In the genomic region with DNA sequence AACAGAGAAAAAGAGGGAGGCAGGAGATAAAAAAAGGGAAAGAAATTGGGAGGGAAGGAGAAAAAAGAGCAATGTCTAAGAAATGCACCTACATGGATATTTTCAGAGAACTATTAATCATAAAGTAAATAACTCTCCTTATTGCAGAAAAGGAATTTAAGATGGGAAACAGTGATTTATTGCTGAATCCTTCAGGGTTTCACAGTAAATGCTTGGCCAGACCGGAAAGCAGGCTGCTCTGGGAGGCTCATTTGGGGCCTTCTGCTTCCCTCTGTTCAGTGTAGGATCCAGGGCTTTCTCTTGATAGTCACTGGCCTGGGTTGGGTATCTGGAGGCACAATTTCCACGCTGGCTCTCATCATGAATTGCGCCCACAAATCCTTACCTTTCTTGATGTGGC, we compare ENCODE assay signal across 24 cellular contexts.
DNase-seq lines count a peak whose midpoint lies in the region; TF ChIP-seq lines count a peak whose summit lies in the region.
"Had no signal": no experiment of that assay in that cellular context is flagged by ENCODE, and none has a peak within 500 bp of the region (broad histone marks: within the 10 kb centered on the region; RNA-seq: fewer than 3 reads in every experiment).

No MANE protein-coding gene starts in this region.

- no peak overlapping the region for H2BK12ac ChIP-seq in trophoblast cell (ENCODE audit: low read length)

- no peak for TF ChIP-seq POLR2A in esophagus muscularis mucosa (IDR thresholded peaks at IDR 0.05; ENCODE audit: low read depth)

- H3K79me2 ChIP-seq in SK-N-SH (ENCODE audit: insufficient read depth) (no peaks in the 10 kb centered on the region), trophoblast cell (ENCODE audit: control insufficient read depth, insufficient read depth, low read length, poor library complexity) (no peaks in the 10 kb centered on the region)

- no peaks in the 10 kb centered on the region for H3K79me1 ChIP-seq in trophoblast cell (ENCODE audit: low read length)

- H3K14ac ChIP-seq in trophoblast cell (ENCODE audit: low read length): no peak overlapping the region

- no peaks in the 10 kb centered on the region for H3K27me3 ChIP-seq in SK-N-SH (ENCODE audit: insufficient read depth)
- H3K27me3 ChIP-seq in esophagus muscularis mucosa: no peaks in the 10 kb centered on the region
- no peaks in the 10 kb centered on the region for H3K27me3 ChIP-seq in trophoblast cell (ENCODE audit: insufficient read depth, low read length)
- H3K27me3 ChIP-seq: BLaER1, SJSA1 had no signal

- H2AFZ ChIP-seq in SK-N-SH (ENCODE audit: low read depth): peak overlapping the region; percentile 77
- no peak overlapping the region for H2AFZ ChIP-seq in trophoblast cell (ENCODE audit: insufficient read depth, low read length, poor library complexity)
- H2AFZ ChIP-seq: PC-9 had no signal

- intact Hi-C loops in esophagus muscularis mucosa (cut with DNase I): no loop called here

- H3K36me3 ChIP-seq in SK-N-SH (replicated peaks in 1 of 2; ENCODE audit: control insufficient read depth in 1 of 2, insufficient read depth in 2 of 2, low read length in 1 of 2): no peaks in the 10 kb centered on the region
- no peaks in the 10 kb centered on the region for H3K36me3 ChIP-seq in esophagus muscularis mucosa
- no peaks in the 10 kb centered on the region for H3K36me3 ChIP-seq in trophoblast cell (ENCODE audit: control insufficient read depth in 1 of 2, insufficient read depth in 2 of 2, low read length in 2 of 2)
- H3K36me3 ChIP-seq: BLaER1, SJSA1 had no signal

- H3K23ac ChIP-seq in trophoblast cell (ENCODE audit: low read length): no peak overlapping the region

- no peak overlapping the region for H2BK120ac ChIP-seq in trophoblast cell (ENCODE audit: insufficient read depth, low read length, poor library complexity)

- H3K9me2 ChIP-seq in SK-N-SH: no peaks in the 10 kb centered on the region

- H2AK5ac ChIP-seq in trophoblast cell (ENCODE audit: low read length): no peak overlapping the region

- H4K8ac ChIP-seq in trophoblast cell (ENCODE audit: low read depth, low read length): peak overlapping the region; percentile 38

- no peak overlapping the region for H3K4ac ChIP-seq in trophoblast cell (ENCODE audit: low read depth, low read length)

- no peaks in the 10 kb centered on the region for H4K20me1 ChIP-seq in SK-N-SH (ENCODE audit: insufficient read depth)
- H4K20me1 ChIP-seq: BLaER1 had no signal

- H3K9me3 ChIP-seq in SK-N-SH: no peaks in the 10 kb centered on the region
- H3K9me3 ChIP-seq in esophagus muscularis mucosa: no peaks in the 10 kb centered on the region
- H3K9me3 ChIP-seq in trophoblast cell (ENCODE audit: insufficient read depth, low read depth, low read length): no peaks in the 10 kb centered on the region
- H3K9me3 ChIP-seq: BLaER1, SJSA1 had no signal

- H3K4me3 ChIP-seq in SK-N-SH (ENCODE audit: low read depth in 2 of 2, low read length in 1 of 2): no peak overlapping the region
- no peak overlapping the region for H3K4me3 ChIP-seq in esophagus muscularis mucosa
- no peak overlapping the region for H3K4me3 ChIP-seq in trophoblast cell (ENCODE audit: low read depth, low read length)
- H3K4me3 ChIP-seq: BLaER1, PC-9, SJSA1 had no signal

- 74% methylated on average over 3 of the region's 3 CpGs for WGBS in SK-N-SH (ENCODE audit: low lambda C conversion rate)
- 66% methylated on average over 3 of the region's 3 CpGs for WGBS in esophagus muscularis mucosa
- WGBS in trophoblast cell (ENCODE audit: extremely low coverage, insufficient coverage, insufficient read length): no CpG with 5 or more reads among the region's 3 CpGs

- POLR2A ChIA-PET in SK-N-SH (lab: Yijun Ruan, JAX) (no interaction called here), HEK293T (lab: Yijun Ruan, JAX) (no interaction called here)

- H2BK5ac ChIP-seq in trophoblast cell (ENCODE audit: low read depth, low read length, poor library complexity): no peak overlapping the region

- H4K91ac ChIP-seq in trophoblast cell (ENCODE audit: low read depth, low read length): no peak overlapping the region

- peak; percentile 29 for DNase-seq in EL
- DNase-seq in SK-N-SH: no peak
- DNase-seq in esophagus muscularis mucosa (ENCODE audit: extremely low spot score): no peak
- DNase-seq in trophoblast cell: no peak
- DNase-seq in NCI-H69 (lab: John Stamatoyannopoulos, UW): no peak
- DNase-seq in NCI-H526 treated with DMSO at 0.1 percent for 48 hours (lab: John Stamatoyannopoulos, UW): no peak
- DNase-seq in HEK293T (ENCODE audit: extremely low spot score): no peak
- no peak for DNase-seq in NCI-H345 (lab: John Stamatoyannopoulos, UW)
- DNase-seq: CD4-positive, CD25-positive, alpha-beta regulatory T cell; DMS153; DND-41; NCI-H1048; NCI-H1417; NCI-H1694; NCI-H2081 treated with DMSO at 0.1 percent for 48 hours; NCI-H2171; NCI-H226; NCI-H510A treated with DMSO at 0.1 percent for 48 hours; NCI-H774; PC-9; Right ventricle myocardium superior had no signal

- no peak for TF ChIP-seq RAD21 in SK-N-SH (IDR thresholded peaks at IDR 0.05; ENCODE audit: low read length)

- H3K4me2 ChIP-seq in SK-N-SH: peak overlapping the region; percentile 48; the same call in 1 of the 2 replicates
- H3K4me2 ChIP-seq in trophoblast cell (ENCODE audit: low read length): no peak overlapping the region
- H3K4me2 ChIP-seq: BLaER1, KMS-11, PC-9 had no signal

- H3K27ac ChIP-seq in SK-N-SH (ENCODE audit: low read depth in 2 of 2, low read length in 1 of 2) (peak overlapping the region; percentile 53 to 62; a peak in 3 of 4 replicates), esophagus muscularis mucosa (replicated peaks in 1 of 4) (peak overlapping the region; percentile 8 to 77 (median 62)), trophoblast cell (ENCODE audit: low read depth, low read length) (no peak overlapping the region)
- H3K27ac ChIP-seq: BLaER1, KMS-11, PC-9, SJSA1 had no signal

- H3K18ac ChIP-seq in trophoblast cell (ENCODE audit: low read length): no peak overlapping the region

- CTCF ChIA-PET in SK-N-SH (lab: Yijun Ruan, JAX): interaction anchor here (0.9 kb wide), 1 partner anchor 582 kb away, joined by 3 read pairs; no protein-coding TSS in a partner anchor
- CTCF ChIA-PET in HEK293T (lab: Yijun Ruan, JAX): no interaction called here

- H4K12ac ChIP-seq in trophoblast cell (ENCODE audit: low read depth, low read length): no peak overlapping the region

- TF ChIP-seq EP300 in SK-N-SH (IDR thresholded peaks at IDR 0.05; ENCODE audit: borderline replicate concordance in 1 of 2, low read depth in 1 of 2, low read length in 1 of 2): no peak; a peak in 1 of 4 replicates
- no peak for TF ChIP-seq EP300 in esophagus muscularis mucosa (IDR thresholded peaks at IDR 0.05)

- TF ChIP-seq CTCF in SK-N-SH (IDR thresholded peaks at IDR 0.05): no peak
- no peak for TF ChIP-seq CTCF in esophagus muscularis mucosa (IDR thresholded peaks at IDR 0.05)

- H3K4me1 ChIP-seq in SK-N-SH (ENCODE audit: control insufficient read depth in 1 of 2, insufficient read depth in 2 of 2, low read depth in 1 of 2, low read length in 1 of 2) (peaks cover 0 to 10% of the 10 kb centered on the region in 2 experiments; a peak in 2 of 4 replicates), esophagus muscularis mucosa (peaks cover 0 to 51% (median 42%) of the 10 kb centered on the region in 4 donors), trophoblast cell (ENCODE audit: control insufficient read depth in 1 of 2, insufficient read depth in 2 of 2, low read length in 2 of 2) (no peaks in the 10 kb centered on the region)
- H3K4me1 ChIP-seq: BLaER1, SJSA1 had no signal

- H3F3A ChIP-seq in SK-N-SH (replicated peaks; ENCODE audit: insufficient read depth): peaks cover 9% of the 10 kb centered on the region

- no peak overlapping the region for H3K9ac ChIP-seq in SK-N-SH
- no peak overlapping the region for H3K9ac ChIP-seq in trophoblast cell (ENCODE audit: low read length)
- H3K9ac ChIP-seq: BLaER1, KMS-11 had no signal

TF ChIP-seq in SK-N-SH, 30 proteins besides CTCF, POLR2A, EP300 and RAD21 (continues in another document):
- TF ChIP-seq, protein P1, sequence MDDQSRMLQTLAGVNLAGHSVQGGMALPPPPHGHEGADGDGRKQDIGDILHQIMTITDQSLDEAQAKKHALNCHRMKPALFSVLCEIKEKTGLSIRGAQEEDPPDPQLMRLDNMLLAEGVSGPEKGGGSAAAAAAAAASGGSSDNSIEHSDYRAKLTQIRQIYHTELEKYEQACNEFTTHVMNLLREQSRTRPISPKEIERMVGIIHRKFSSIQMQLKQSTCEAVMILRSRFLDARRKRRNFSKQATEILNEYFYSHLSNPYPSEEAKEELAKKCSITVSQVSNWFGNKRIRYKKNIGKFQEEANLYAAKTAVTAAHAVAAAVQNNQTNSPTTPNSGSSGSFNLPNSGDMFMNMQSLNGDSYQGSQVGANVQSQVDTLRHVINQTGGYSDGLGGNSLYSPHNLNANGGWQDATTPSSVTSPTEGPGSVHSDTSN (IDR thresholded peaks at IDR 0.05): peak; percentile 56

TF ChIP-seq in HEK293T, 16 proteins besides CTCF, POLR2A, EP300 and RAD21:
- no peak for TF ChIP-seq BHLHE40 (IDR thresholded peaks at IDR 0.05; ENCODE audit: borderline replicate concordance)
- no peak for TF ChIP-seq CTBP1 (IDR thresholded peaks at IDR 0.05; ENCODE audit: borderline replicate concordance)
- TF ChIP-seq LEF1 (IDR thresholded peaks at IDR 0.05; ENCODE audit: borderline replicate concordance): no peak
- no peak for TF ChIP-seq FOXA1 (IDR thresholded peaks at IDR 0.05)
